Comparison of ENCODE assay signal across 8 cellular contexts in the genomic region with DNA sequence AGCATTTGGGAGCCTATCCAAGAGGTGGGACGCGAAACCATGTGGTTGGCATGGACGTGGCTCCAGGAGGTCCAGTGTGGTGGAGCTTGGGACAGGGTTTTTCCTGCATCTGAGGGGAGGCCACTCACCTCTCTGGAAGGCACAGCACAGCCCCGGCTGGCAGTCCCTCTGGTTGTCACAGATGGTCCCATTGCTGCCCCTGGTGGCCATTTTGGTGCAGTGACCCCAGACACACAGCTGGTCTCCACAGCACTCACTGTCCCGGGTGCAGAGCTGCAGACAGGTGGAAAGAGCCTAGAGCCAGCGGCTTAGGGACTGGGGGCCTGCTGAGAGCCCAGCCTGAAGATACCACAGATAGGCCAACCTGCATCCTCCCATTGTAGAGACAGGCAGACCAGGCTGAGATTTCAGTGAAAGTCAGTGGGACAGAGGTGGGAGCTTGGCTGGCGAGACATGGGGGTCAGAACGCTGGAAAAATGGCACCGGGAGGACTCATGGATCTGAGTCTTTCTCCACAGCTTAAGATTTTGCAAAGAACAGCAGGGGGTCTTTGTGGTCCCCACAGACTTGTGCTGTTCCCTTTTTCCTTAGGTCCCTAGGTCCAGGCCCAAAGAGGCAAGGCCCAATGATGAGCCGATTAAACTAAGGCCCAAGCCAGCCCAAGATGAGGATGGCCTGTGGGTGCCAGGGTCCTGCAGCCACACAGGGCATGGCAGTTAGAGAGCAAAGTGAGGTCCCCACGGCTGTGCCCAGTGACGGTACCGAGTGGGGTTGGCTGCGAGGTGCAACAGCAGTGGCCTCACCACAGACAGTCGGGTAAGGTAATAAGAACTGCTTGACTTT. TPM values are rescaled to one million over a fixed set of nuclear protein-coding genes. Genes with fewer than 3 reads are reported as not detected.
DNase-seq lines count a peak whose midpoint lies in the region; ATAC-seq and TF ChIP-seq lines count a peak whose summit lies in the region.

No MANE protein-coding gene starts in this region.

- no peak overlapping the region for H3K27ac ChIP-seq in colonic mucosa
- H3K27ac ChIP-seq in mesendoderm (ENCODE audit: low read depth, low read length), result no peak overlapping the region

- TF ChIP-seq CTCF in GM12873 (IDR thresholded peaks at IDR 0.05; ENCODE audit: insufficient read depth, low read depth, low read length, missing control alignments) (peak; percentile 97), colonic mucosa (IDR thresholded peaks at IDR 0.05) (peak; percentile 81)

- no peak overlapping the region for H3K18ac ChIP-seq in mesendoderm (ENCODE audit: low read length)

- no peak overlapping the region for H4K8ac ChIP-seq in mesendoderm (ENCODE audit: low read depth, low read length)

- no peak overlapping the region for H3K4me3 ChIP-seq in colonic mucosa
- no peak overlapping the region for H3K4me3 ChIP-seq in mesendoderm (ENCODE audit: low read length)

- H3K4me1 ChIP-seq in colonic mucosa, result no peaks in the 10 kb centered on the region
- H3K4me1 ChIP-seq in mesendoderm (ENCODE audit: control insufficient read depth, low read depth, low read length), result no peaks in the 10 kb centered on the region

- no peak overlapping the region for H3K56ac ChIP-seq in mesendoderm (ENCODE audit: low read length)

- peak; percentile 97 for ATAC-seq in HG02759 (IDR thresholded peaks at IDR 0.05; ENCODE audit: unreplicated experiment)

- DNase-seq in 8988T (peak; percentile 89), NCI-H146 treated with DMSO at 0.1 percent for 48 hours (lab: John Stamatoyannopoulos, UW; ENCODE audit: unreplicated experiment) (peak; percentile 32), colonic mucosa (peak; percentile 75), mesendoderm (peak; percentile 91)
- DNase-seq in activated CD4-positive, alpha-beta T cell treated with anti-CD3 and anti-CD28 coated beads for 24 hours (ENCODE audit: low read depth in 2 of 2), result peak; percentile 49 to 67
- DNase-seq in stimulated activated CD8-positive, alpha-beta memory T cell treated with anti-CD3 and anti-CD28 coated beads, Interleukin-4, amount 100 ng/mL, for 4 hours (ENCODE audit: low read depth in 2 of 2, low spot score in 1 of 2), result peak; percentile 18 to 31

- no peak overlapping the region for H2AK5ac ChIP-seq in mesendoderm (ENCODE audit: low read length)

- H4K5ac ChIP-seq in mesendoderm (ENCODE audit: low read length), result no peak overlapping the region

- no peak overlapping the region for H3K9ac ChIP-seq in colonic mucosa (ENCODE audit: low read depth in 2 of 2, low read length in 2 of 2)
- no peak overlapping the region for H3K9ac ChIP-seq in mesendoderm (ENCODE audit: low read length)

- no peaks in the 10 kb centered on the region for H3K27me3 ChIP-seq in colonic mucosa
- H3K27me3 ChIP-seq in mesendoderm (ENCODE audit: insufficient read depth, low read length, poor library complexity), result no peaks in the 10 kb centered on the region

- H3K9me3 ChIP-seq in colonic mucosa, result no peaks in the 10 kb centered on the region

- no peaks in the 10 kb centered on the region for H3K36me3 ChIP-seq in colonic mucosa
- no peaks in the 10 kb centered on the region for H3K36me3 ChIP-seq in mesendoderm (ENCODE audit: control insufficient read depth, insufficient read depth, low read length)

- H3K79me1 ChIP-seq in mesendoderm (ENCODE audit: low read length), result no peaks in the 10 kb centered on the region

- no peak overlapping the region for H3K23ac ChIP-seq in mesendoderm (ENCODE audit: low read length)

- no CpG with 5 or more reads among the region's 15 CpGs for WGBS in mesendoderm (ENCODE audit: extremely low coverage, insufficient coverage, low lambda C conversion rate)

- intact Hi-C loops in colonic mucosa (cut with DNase I), result no loop called here

- H2BK5ac ChIP-seq in mesendoderm (ENCODE audit: low read length), result no peak overlapping the region

- H3K4me2 ChIP-seq in mesendoderm (ENCODE audit: low read length), result no peak overlapping the region

- no peak overlapping the region for H3K4ac ChIP-seq in mesendoderm (ENCODE audit: low read depth, low read length)

- H2BK120ac ChIP-seq in mesendoderm (ENCODE audit: low read depth, low read length), result no peak overlapping the region

- H2BK15ac ChIP-seq in mesendoderm (replicated peaks; ENCODE audit: low read depth), result no peak overlapping the region

- no peaks in the 10 kb centered on the region for H3K79me2 ChIP-seq in mesendoderm (ENCODE audit: control insufficient read depth, insufficient read depth, low read length)

RNA-seq across cellular contexts. Expression of a gene that starts 41.4 kb away (rescaled TPM):
- total RNA-seq in colonic mucosa, result 10 to 100 TPM in 1 of 2 donors, 1 to 10 TPM in 1; 7.4 to 19.6 TPM
- polyA plus RNA-seq in mesendoderm (2013, experiment 1 of 2), result 17.5 TPM
- polyA plus RNA-seq in mesendoderm (2013, experiment 2 of 2), result 17.2 TPM

Comparison
In these comparisons a context has a peak if more than half of its experiments do, and no peak if none do; other contexts are left out.
1. DNase-seq: peak in every context shown above with its lines; median percentile 91 in mesendoderm; 89 in 8988T; 75 in colonic mucosa; 58 in activated CD4-positive, alpha-beta T cell treated with anti-CD3 and anti-CD28 coated beads for 24 hours; 32 in NCI-H146 treated with DMSO at 0.1 percent for 48 hours; 24 in stimulated activated CD8-positive, alpha-beta memory T cell treated with anti-CD3 and anti-CD28 coated beads, Interleukin-4, amount 100 ng/mL, for 4 hours.